In the genomic region with DNA sequence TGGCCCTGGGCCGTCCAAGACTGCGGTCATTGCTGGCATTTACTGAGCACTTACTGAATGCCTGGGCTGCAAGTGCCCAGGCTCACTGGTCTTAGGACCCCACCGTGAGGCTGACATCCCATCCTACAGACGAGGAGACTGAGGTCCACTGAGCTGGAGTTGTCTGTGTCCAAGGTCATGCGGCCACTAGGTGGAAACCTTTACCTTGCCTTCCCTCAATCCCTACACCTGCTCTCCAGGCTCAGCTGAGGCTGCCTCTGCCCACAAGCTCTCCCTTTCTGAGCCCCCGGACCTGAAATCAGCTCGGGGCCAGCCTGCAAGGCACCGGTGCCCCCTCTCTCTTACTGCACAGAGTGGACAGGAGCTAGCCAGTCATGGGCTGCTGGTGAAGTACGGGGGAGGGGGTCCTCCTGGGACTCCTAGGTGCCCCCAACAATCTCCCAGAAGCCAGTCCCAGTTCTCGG, we compare ENCODE assay signal across 7 cellular contexts. TPM values are rescaled to one million over a fixed set of nuclear protein-coding genes. Genes with fewer than 3 reads are reported as not detected.
A peak's percentile ranks its signal among the peaks of the same experiment; 100 is the strongest.
DNase-seq lines count a peak whose midpoint lies in the region; ATAC-seq and TF ChIP-seq lines count a peak whose summit lies in the region.

No MANE protein-coding gene starts in this region.

- H3K79me2 ChIP-seq in KMS-11 (ENCODE audit: insufficient read depth, low read depth), result no peaks in the 10 kb centered on the region

- TF ChIP-seq CTCF in KMS-11 (conservative IDR thresholded peaks at IDR 0.05; ENCODE audit: low read depth, low read length), result peak; percentile 58
- peak in 3 of 4 experiments; percentile 39 to 61 (median 40) for TF ChIP-seq CTCF in uterus (IDR thresholded peaks at IDR 0.05)

- in situ Hi-C loops in T47D (cut with HindIII; ENCODE audit: low pct_unique_long_range_greater_than_20kb, low sequenced_read_pairs), result no loop called here

- intact Hi-C loops in uterus (cut with DNase I; ENCODE audit: low total_unique reads), result no loop called here

- no peaks in the 10 kb centered on the region for H4K20me1 ChIP-seq in KMS-11 (ENCODE audit: insufficient read depth)

- peaks cover 73% of the 10 kb centered on the region for H3K27me3 ChIP-seq in KMS-11 (ENCODE audit: insufficient read depth, low read depth)
- H3K27me3 ChIP-seq in uterus, result peaks cover 6 to 13% of the 10 kb centered on the region in 2 donors

- no peak for TF ChIP-seq POLR2A in uterus (IDR thresholded peaks at IDR 0.05)

- DNase-seq in T47D (ENCODE audit: low read depth in 1 of 2, low spot score in 1 of 2), result peak; percentile 85 to 93
- DNase-seq in left lobe of liver (ENCODE audit: low spot score), result no peak
- no peak for DNase-seq in uterus

- no peaks in the 10 kb centered on the region for H3K4me1 ChIP-seq in ES-I3 (ENCODE audit: insufficient read depth, low read length)
- H3K4me1 ChIP-seq in KMS-11 (ENCODE audit: low read depth, poor library complexity, severe bottlenecking), result no peaks in the 10 kb centered on the region
- H3K4me1 ChIP-seq in uterus, result peaks cover 0 to 11% of the 10 kb centered on the region in 2 donors

- H3K9me3 ChIP-seq in ES-I3 (ENCODE audit: control insufficient read depth, insufficient read depth, low read length) (no peaks in the 10 kb centered on the region), uterus (no peaks in the 10 kb centered on the region)

- H3K4me3 ChIP-seq in KMS-11 (IDR thresholded peaks at IDR 0.05; ENCODE audit: insufficient read depth, low read depth, low read length) (no peak overlapping the region), uterus (no peak overlapping the region)

- peak overlapping the region; percentile 30; the same call in 1 of the 2 replicates for H3K9ac ChIP-seq in ES-I3 (ENCODE audit: low read depth, low read length)
- no peak overlapping the region for H3K9ac ChIP-seq in KMS-11

- H3K36me3 ChIP-seq in ES-I3 (ENCODE audit: insufficient read depth, low read length), result no peaks in the 10 kb centered on the region
- no peaks in the 10 kb centered on the region for H3K36me3 ChIP-seq in KMS-11 (ENCODE audit: insufficient read depth)
- H3K36me3 ChIP-seq in uterus, result no peaks in the 10 kb centered on the region

- H3K27ac ChIP-seq in KMS-11 (no peak overlapping the region), uterus (no peak overlapping the region)

- H3K4me2 ChIP-seq in KMS-11, result no peak overlapping the region

- H2AFZ ChIP-seq in KMS-11 (ENCODE audit: low read depth), result no peak overlapping the region

- ATAC-seq in SK-N-SH treated with all-trans-retinoic acid at 6 μM for 48 hours (peak; percentile 80), left lobe of liver (peak; percentile 93), HG02885 (IDR thresholded peaks at IDR 0.05; ENCODE audit: poor library complexity, unreplicated experiment) (no peak)

TF ChIP-seq in SK-N-SH treated with all-trans-retinoic acid at 6 μM for 48 hours, 23 proteins besides CTCF, POLR2A, EP300 and RAD21:
- no peak for TF ChIP-seq PPARA (CRISPR knock-in tag; IDR thresholded peaks at IDR 0.05; ENCODE audit: borderline replicate concordance)
- TF ChIP-seq ZC3H10 (CRISPR knock-in tag; IDR thresholded peaks at IDR 0.05), result no peak
- TF ChIP-seq SNAI2 (CRISPR knock-in tag; IDR thresholded peaks at IDR 0.05), result no peak
- TF ChIP-seq CSDC2 (CRISPR knock-in tag; IDR thresholded peaks at IDR 0.05), result no peak
- TF ChIP-seq, protein P1, sequence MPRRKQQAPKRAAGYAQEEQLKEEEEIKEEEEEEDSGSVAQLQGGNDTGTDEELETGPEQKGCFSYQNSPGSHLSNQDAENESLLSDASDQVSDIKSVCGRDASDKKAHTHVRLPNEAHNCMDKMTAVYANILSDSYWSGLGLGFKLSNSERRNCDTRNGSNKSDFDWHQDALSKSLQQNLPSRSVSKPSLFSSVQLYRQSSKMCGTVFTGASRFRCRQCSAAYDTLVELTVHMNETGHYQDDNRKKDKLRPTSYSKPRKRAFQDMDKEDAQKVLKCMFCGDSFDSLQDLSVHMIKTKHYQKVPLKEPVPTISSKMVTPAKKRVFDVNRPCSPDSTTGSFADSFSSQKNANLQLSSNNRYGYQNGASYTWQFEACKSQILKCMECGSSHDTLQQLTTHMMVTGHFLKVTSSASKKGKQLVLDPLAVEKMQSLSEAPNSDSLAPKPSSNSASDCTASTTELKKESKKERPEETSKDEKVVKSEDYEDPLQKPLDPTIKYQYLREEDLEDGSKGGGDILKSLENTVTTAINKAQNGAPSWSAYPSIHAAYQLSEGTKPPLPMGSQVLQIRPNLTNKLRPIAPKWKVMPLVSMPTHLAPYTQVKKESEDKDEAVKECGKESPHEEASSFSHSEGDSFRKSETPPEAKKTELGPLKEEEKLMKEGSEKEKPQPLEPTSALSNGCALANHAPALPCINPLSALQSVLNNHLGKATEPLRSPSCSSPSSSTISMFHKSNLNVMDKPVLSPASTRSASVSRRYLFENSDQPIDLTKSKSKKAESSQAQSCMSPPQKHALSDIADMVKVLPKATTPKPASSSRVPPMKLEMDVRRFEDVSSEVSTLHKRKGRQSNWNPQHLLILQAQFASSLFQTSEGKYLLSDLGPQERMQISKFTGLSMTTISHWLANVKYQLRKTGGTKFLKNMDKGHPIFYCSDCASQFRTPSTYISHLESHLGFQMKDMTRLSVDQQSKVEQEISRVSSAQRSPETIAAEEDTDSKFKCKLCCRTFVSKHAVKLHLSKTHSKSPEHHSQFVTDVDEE (CRISPR knock-in tag; IDR thresholded peaks at IDR 0.05), result no peak
- no peak for TF ChIP-seq RARB (CRISPR knock-in tag; IDR thresholded peaks at IDR 0.05)
- no peak for TF ChIP-seq TCF4 (CRISPR knock-in tag; IDR thresholded peaks at IDR 0.05; ENCODE audit: borderline replicate concordance)
- TF ChIP-seq OSR1 (CRISPR knock-in tag; IDR thresholded peaks at IDR 0.05), result no peak

RNA-seq across cellular contexts. Expression of a gene that starts 1.5 kb away (rescaled TPM):
- total RNA-seq in left lobe of liver (0.05 TPM), uterus (1 to 10 TPM in 1 of 4 donors, under 1 TPM in 1, not detected in 2; 0.40 to 2.7 TPM)

RNA-seq across cellular contexts. Expression of a gene that starts 10.4 kb away (rescaled TPM):
- total RNA-seq in left lobe of liver (16.9 TPM), uterus (10 to 100 TPM in 3 of 4 donors, 1 to 10 TPM in 1; 9.3 to 32.8 (median 21.5) TPM)

RNA-seq across cellular contexts. Expression of a gene that starts 15.8 kb away (rescaled TPM):
- total RNA-seq in left lobe of liver (5.3 TPM), uterus (10 to 100 TPM in 1 of 4 donors, 1 to 10 TPM in 3; 1.2 to 16.9 (median 1.7) TPM)

RNA-seq across cellular contexts. Expression of a gene that starts 19.8 kb away (rescaled TPM):
- total RNA-seq in left lobe of liver (7.5 TPM), uterus (10 to 100 TPM in 2 of 4 donors, 1 to 10 TPM in 2; 2.6 to 14.4 (median 10.4) TPM)

RNA-seq across cellular contexts. Expression of a gene that starts 28.5 kb away (rescaled TPM):
- total RNA-seq in left lobe of liver, result 12.7 TPM
- 10 to 100 TPM in 3 of 4 donors, 1 to 10 TPM in 1; 8.2 to 41.8 (median 29.9) TPM for total RNA-seq in uterus

Comparison
In these comparisons a context has a peak if more than half of its experiments do, and no peak if none do; other contexts are left out.
1. DNase-seq: peak in T47D (2 of 2); none in left lobe of liver (single experiment) and uterus (0 of 2).